Comparison of ENCODE assay signal across 16 cellular contexts in the genomic region with DNA sequence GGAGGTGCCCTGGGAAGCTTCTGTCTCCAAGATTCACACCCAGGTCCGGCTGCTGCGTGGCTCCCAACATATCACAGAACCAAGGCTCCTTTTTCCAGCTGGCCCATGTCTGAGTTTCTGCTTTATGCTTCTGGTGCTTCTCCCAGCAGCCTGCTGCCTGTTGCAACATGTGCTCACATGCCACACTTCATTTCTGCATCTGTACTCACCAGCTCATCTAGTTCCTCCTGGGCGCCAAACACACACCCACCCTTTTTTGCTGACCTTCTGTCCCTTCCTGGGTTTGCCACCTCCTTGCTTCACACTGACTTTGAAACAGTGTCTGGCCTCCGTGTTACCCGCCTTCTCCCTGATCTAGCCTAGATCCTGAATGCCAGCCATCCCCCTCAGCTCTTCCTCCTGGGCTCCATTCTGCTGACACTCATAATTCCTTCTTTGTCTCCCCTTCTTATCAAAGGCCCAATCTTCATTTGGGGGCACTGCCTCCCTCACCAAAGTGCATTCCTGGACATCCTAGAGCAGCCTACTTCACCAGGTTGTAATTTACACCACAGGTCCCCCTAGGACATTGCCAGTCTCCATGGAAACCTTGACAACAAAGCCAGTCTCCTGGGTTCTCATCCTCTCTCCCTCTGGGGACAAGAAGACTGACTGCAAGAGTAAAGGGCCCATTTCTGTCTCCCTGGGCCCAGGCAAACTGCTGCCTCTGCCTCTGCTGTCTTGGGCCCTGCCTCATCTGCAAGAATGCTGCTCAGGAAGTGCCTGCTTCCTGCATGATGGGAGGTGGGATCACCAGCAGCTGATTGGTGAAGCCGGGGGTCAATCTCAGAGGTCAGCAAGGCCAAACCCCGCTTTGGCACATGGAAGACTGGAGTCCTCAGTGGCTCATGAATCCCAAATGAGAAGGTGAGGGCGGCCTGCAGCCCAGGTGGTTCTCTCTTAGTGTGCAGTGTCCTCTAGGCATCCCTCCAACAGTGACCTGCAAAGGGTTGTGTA. TPM values are rescaled to one million over a fixed set of nuclear protein-coding genes. Genes with fewer than 3 reads are reported as not detected.
DNase-seq lines count a peak whose midpoint lies in the region; ATAC-seq, FAIRE-seq and TF ChIP-seq lines count a peak whose summit lies in the region.
"Had no signal": no experiment of that assay in that cellular context is flagged by ENCODE, and none has a peak within 500 bp of the region (broad histone marks: within the 10 kb centered on the region; RNA-seq: fewer than 3 reads in every experiment).

No MANE protein-coding gene starts in this region.

- dilution Hi-C loops in keratinocyte (cut with MboI; ENCODE audit: extremely low pct_ligation_motif_present, low sequenced_read_pairs): no loop called here

- peaks cover 27% of the 10 kb centered on the region for H3K4me1 Mint-ChIP-seq in MCF 10A (ENCODE audit: insufficient read depth, unreplicated experiment)
- no peaks in the 10 kb centered on the region for H3K4me1 Mint-ChIP-seq in osteocyte (ENCODE audit: unreplicated experiment)

- no TSS peak for BruUV-seq in MCF 10A (replicated peaks; lab: Mats Ljungman, UMichigan)

- no peaks in the 10 kb centered on the region for H3K36me3 ChIP-seq in keratinocyte (ENCODE audit: control insufficient read depth in 2 of 2, extremely low read depth in 1 of 2, insufficient read depth in 2 of 2, low read length in 2 of 2)
- H3K36me3 ChIP-seq in upper lobe of right lung: no peaks in the 10 kb centered on the region
- H3K36me3 ChIP-seq: WERI-Rb-1 had no signal

- peak overlapping the region; percentile 71 for H3K27ac Mint-ChIP-seq in MCF 10A (ENCODE audit: low read depth, unreplicated experiment)
- no peak overlapping the region for H3K27ac Mint-ChIP-seq in osteocyte (ENCODE audit: unreplicated experiment)

- H3K9me3 Mint-ChIP-seq in MCF 10A (ENCODE audit: unreplicated experiment) (no peaks in the 10 kb centered on the region), osteocyte (ENCODE audit: unreplicated experiment) (peaks cover 29% of the 10 kb centered on the region)

- H3K36me3 Mint-ChIP-seq in MCF 10A (ENCODE audit: insufficient read depth, unreplicated experiment): peaks cover 16% of the 10 kb centered on the region
- H3K36me3 Mint-ChIP-seq in osteocyte (ENCODE audit: unreplicated experiment): no peaks in the 10 kb centered on the region

- H3K9me1 ChIP-seq in keratinocyte (ENCODE audit: control insufficient read depth, extremely low read depth, insufficient read depth, low read length): no peaks in the 10 kb centered on the region

- peak overlapping the region; percentile 70 for H3K27ac ChIP-seq in keratinocyte (ENCODE audit: control insufficient read depth, insufficient read depth, low read length)
- no peak overlapping the region for H3K27ac ChIP-seq in upper lobe of right lung
- H3K27ac ChIP-seq: WERI-Rb-1 had no signal

- peak overlapping the region; percentile 9 for H3K4me3 Mint-ChIP-seq in MCF 10A (ENCODE audit: unreplicated experiment)
- H3K4me3 Mint-ChIP-seq in osteocyte (ENCODE audit: unreplicated experiment): no peak overlapping the region

- peak; percentile 100 for FAIRE-seq in keratinocyte (lab: Jason Lieb, UNC)
- FAIRE-seq: GM12878 had no signal

- peak overlapping the region in 1 of 3 experiments; percentile 18 for H3K4me3 ChIP-seq in keratinocyte (ENCODE audit: control insufficient read depth in 2 of 3, extremely low read depth in 1 of 3, insufficient read depth in 2 of 3, low read depth in 1 of 3, low read length in 3 of 3)
- no peak overlapping the region for H3K4me3 ChIP-seq in upper lobe of right lung
- H3K4me3 ChIP-seq: GM12878 had no signal

- H2AFZ ChIP-seq in keratinocyte (ENCODE audit: control insufficient read depth, low read length): peak overlapping the region; percentile 2

- H4K20me1 ChIP-seq in keratinocyte (ENCODE audit: control insufficient read depth, extremely low read depth, insufficient read depth, low read length): no peaks in the 10 kb centered on the region

- CTCF ChIA-PET in MCF 10A (lab: Yijun Ruan, JAX): interaction anchor here (0.5 to 2.7 kb wide), 10 partner anchors 18 to 144 kb away, joined by 3 to 28 read pairs (median 4); a partner anchor contains a TSS

- peak overlapping the region; percentile 67 for H3K4me2 ChIP-seq in keratinocyte (ENCODE audit: control insufficient read depth, extremely low read depth, insufficient read depth, low read depth, low read length)

- peak; percentile 1 for DNase-seq in NCI-H1694 (lab: John Stamatoyannopoulos, UW)
- DNase-seq in NCI-H1694 treated with DMSO at 0.1 percent for 48 hours (lab: John Stamatoyannopoulos, UW): no peak
- peak; percentile 82 for DNase-seq in MCF 10A (ENCODE audit: unreplicated experiment)
- peak; percentile 92 for DNase-seq in keratinocyte (ENCODE audit: low read depth, low spot score)
- no peak for DNase-seq in upper lobe of right lung
- DNase-seq in osteocyte (ENCODE audit: extremely low spot score, unreplicated experiment): no peak
- DNase-seq: 8988T; activated T-cell treated with anti-CD3 and anti-CD28 coated beads for 4 hours; effector CD8-positive, alpha-beta T cell; HCEC 1CT; retina; SHP77 treated with DMSO at 0.1 percent for 48 hours; WERI-Rb-1 had no signal

- TF ChIP-seq CTCF in MCF 10A (IDR thresholded peaks at IDR 0.05; ENCODE audit: unreplicated experiment) (no peak), keratinocyte (optimal IDR thresholded peaks at IDR 0.05 in 1 of 3, IDR thresholded peaks at IDR 0.05 in 1 of 3, conservative IDR thresholded peaks at IDR 0.05 in 1 of 3; ENCODE audit: extremely low read depth in 1 of 3, insufficient read depth in 2 of 3, low read length in 3 of 3) (no peak), upper lobe of right lung (IDR thresholded peaks at IDR 0.05) (no peak), osteocyte (IDR thresholded peaks at IDR 0.05) (no peak)

- intact Hi-C loops in MCF 10A (cut with micrococcal nuclease) (no loop called here), upper lobe of right lung (cut with DNase I) (no loop called here)

- H3K79me2 ChIP-seq in keratinocyte (ENCODE audit: control insufficient read depth, insufficient read depth, low read length): no peaks in the 10 kb centered on the region

- H3K27me3 Mint-ChIP-seq in MCF 10A (ENCODE audit: insufficient read depth, unreplicated experiment) (no peaks in the 10 kb centered on the region), osteocyte (ENCODE audit: unreplicated experiment) (no peaks in the 10 kb centered on the region)

- H3K4me1 ChIP-seq in keratinocyte (ENCODE audit: control insufficient read depth, extremely low read depth, insufficient read depth, low read length): peaks cover 37% of the 10 kb centered on the region
- no peaks in the 10 kb centered on the region for H3K4me1 ChIP-seq in upper lobe of right lung

- POLR2A ChIA-PET in MCF 10A (lab: Yijun Ruan, JAX): interaction anchor here (0.9 to 1.8 kb wide), 11 partner anchors 13 to 142 kb away, joined by 3 to 20 read pairs (median 4); a partner anchor contains a TSS

- H3K27me3 ChIP-seq in keratinocyte (ENCODE audit: control insufficient read depth, extremely low read depth, insufficient read depth, low read length): no peaks in the 10 kb centered on the region
- no peaks in the 10 kb centered on the region for H3K27me3 ChIP-seq in upper lobe of right lung

- H3K9me3 ChIP-seq in keratinocyte (ENCODE audit: control insufficient read depth, low read depth, low read length) (no peaks in the 10 kb centered on the region), upper lobe of right lung (no peaks in the 10 kb centered on the region)

- ATAC-seq in upper lobe of right lung (peak; percentile 95), HG02571 (IDR thresholded peaks at IDR 0.05; ENCODE audit: unreplicated experiment) (no peak), HG03354 (IDR thresholded peaks at IDR 0.05; ENCODE audit: poor library complexity, severe bottlenecking, unreplicated experiment) (no peak)
- ATAC-seq: GM12878 had no signal

- H3K9ac ChIP-seq in keratinocyte (ENCODE audit: control insufficient read depth, extremely low read depth, insufficient read depth, low read length): peak overlapping the region; percentile 65

RNA-seq across cellular contexts. Expression of a gene that starts 13.9 kb away (rescaled TPM):
- total RNA-seq in MCF 10A (2022) (2.6 and 2.8 TPM in 2 replicates), upper lobe of right lung (6.0 TPM), osteocyte (1.3 and 1.6 TPM in 2 replicates)
- polyA plus RNA-seq in keratinocyte: 11.4 to 21.2 TPM (median 16.8 TPM) in 3 replicates
- 21.9 TPM for polyA plus RNA-seq in keratinocyte (2011; ENCODE audit: low read depth)
- 13.3 and 15.6 TPM in 2 replicates for polyA plus RNA-seq in keratinocyte (2011; cell fraction: cytosol; rRNA removed)
- polyA plus RNA-seq in keratinocyte (2011; cell fraction: nucleus; rRNA removed): 83.3 and 112 TPM in 2 replicates
- 33.3 and 68.3 TPM in 2 replicates for polyA plus RNA-seq in keratinocyte (2012; ENCODE audit: low replicate concordance)
- polyA minus RNA-seq in keratinocyte: 23.5 to 78.5 TPM (median 26.4 TPM) in 3 replicates
- 29.0 TPM for polyA minus RNA-seq in keratinocyte (2011; cell fraction: cytosol; rRNA and poly(A)+ RNA removed)
- polyA minus RNA-seq in keratinocyte (2011; cell fraction: nucleus; rRNA and poly(A)+ RNA removed): 77.9 and 81.8 TPM in 2 replicates
- total RNA-seq: GM12878 had no signal

RNA-seq across cellular contexts. Expression of a gene that starts 36.8 kb away (rescaled TPM):
- total RNA-seq in MCF 10A (2022) (9.5 and 15.6 TPM in 2 replicates), upper lobe of right lung (3.0 TPM), osteocyte (0.57 and 1.4 TPM in 2 replicates)
- 0.66 to 2.1 TPM (median 1.5 TPM) in 3 replicates for polyA plus RNA-seq in keratinocyte
- polyA plus RNA-seq in keratinocyte (2011; ENCODE audit: low read depth): not detected
- polyA plus RNA-seq in keratinocyte (2011; cell fraction: cytosol; rRNA removed): 0.89 and 2.3 TPM in 2 replicates
- polyA plus RNA-seq in keratinocyte (2011; cell fraction: nucleus; rRNA removed): 3.6 and 6.3 TPM in 2 replicates
- 1.1 and 2.5 TPM in 2 replicates for polyA plus RNA-seq in keratinocyte (2012; ENCODE audit: low replicate concordance)
- polyA minus RNA-seq in keratinocyte: 1.7 to 2.9 TPM (median 1.8 TPM) in 3 replicates
- polyA minus RNA-seq in keratinocyte (2011; cell fraction: cytosol; rRNA and poly(A)+ RNA removed): 3.8 TPM
- polyA minus RNA-seq in keratinocyte (2011; cell fraction: nucleus; rRNA and poly(A)+ RNA removed): 4.2 and 5.3 TPM in 2 replicates
- total RNA-seq: GM12878 had no signal
- polyA plus RNA-seq: GM12878 had no signal

RNA-seq across cellular contexts. Expression of a gene that starts 53.0 kb away (rescaled TPM):
- total RNA-seq in MCF 10A (2022) (10.2 and 10.3 TPM in 2 replicates), upper lobe of right lung (3.8 TPM), osteocyte (7.0 and 7.6 TPM in 2 replicates)
- 1.5 to 1.6 TPM (median 1.6 TPM) in 3 replicates for polyA plus RNA-seq in keratinocyte
- polyA plus RNA-seq in keratinocyte (2011; ENCODE audit: low read depth): not detected
- 0.52 and 1.3 TPM in 2 replicates for polyA plus RNA-seq in keratinocyte (2011; cell fraction: cytosol; rRNA removed)
- polyA plus RNA-seq in keratinocyte (2011; cell fraction: nucleus; rRNA removed): 2.8 and 3.3 TPM in 2 replicates
- polyA plus RNA-seq in keratinocyte (2012; ENCODE audit: low replicate concordance): 0.23 and 0.99 TPM in 2 replicates
- 0.33 to 6.2 TPM (median 5.8 TPM) in 3 replicates for polyA minus RNA-seq in keratinocyte
- polyA minus RNA-seq in keratinocyte (2011; cell fraction: cytosol; rRNA and poly(A)+ RNA removed): 4.8 TPM
- polyA minus RNA-seq in keratinocyte (2011; cell fraction: nucleus; rRNA and poly(A)+ RNA removed): 6.6 and 9.1 TPM in 2 replicates

Comparison
In these comparisons a context has a peak if more than half of its experiments do, and no peak if none do; other contexts are left out.
1. DNase-seq: peak in NCI-H1694 (single experiment), MCF 10A (single experiment) and keratinocyte (single experiment); none in NCI-H1694 treated with DMSO at 0.1 percent for 48 hours (single experiment), upper lobe of right lung (single experiment) and osteocyte (single experiment).